Comparison of ENCODE assay signal across 8 cellular contexts in the genomic region with DNA sequence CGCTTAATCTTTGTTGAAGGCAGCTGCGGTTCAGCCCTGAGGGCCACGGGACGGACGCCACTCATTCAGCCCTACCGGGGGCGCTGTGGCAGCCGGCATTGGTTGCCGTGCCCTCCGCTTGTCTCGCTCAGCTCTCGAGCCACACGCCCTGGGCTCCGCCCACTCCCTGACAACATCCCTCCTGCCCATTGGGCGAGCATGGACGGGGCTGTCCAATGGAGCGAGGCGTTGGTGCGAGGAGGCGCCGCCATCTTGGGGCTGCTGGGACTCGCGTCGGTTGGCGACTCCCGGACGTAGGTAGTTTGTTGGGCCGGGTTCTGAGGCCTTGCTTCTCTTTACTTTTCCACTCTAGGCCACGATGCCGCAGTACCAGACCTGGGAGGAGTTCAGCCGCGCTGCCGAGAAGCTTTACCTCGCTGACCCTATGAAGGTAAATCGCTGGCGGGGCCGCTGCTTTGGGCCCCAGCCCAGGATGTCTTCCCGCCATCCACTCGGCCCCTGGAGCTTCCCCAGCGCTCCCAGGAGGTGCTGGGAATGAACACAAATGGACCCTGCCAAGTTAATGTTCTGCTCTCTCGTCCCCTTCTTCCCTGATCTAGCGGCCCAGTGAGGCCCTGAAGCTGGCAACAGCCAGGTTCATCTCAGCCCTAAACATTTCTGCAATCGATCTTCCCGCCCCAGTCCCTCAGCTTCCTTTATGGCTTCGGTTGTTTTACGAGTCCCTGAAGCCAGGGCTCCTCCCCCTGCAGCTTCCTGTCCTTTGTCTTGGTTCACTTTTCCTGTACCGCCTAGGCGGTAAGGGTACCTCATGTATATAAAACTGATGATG. TPM values are rescaled to one million over a fixed set of nuclear protein-coding genes. Genes with fewer than 3 reads are reported as not detected.
DNase-seq lines count a peak whose midpoint lies in the region; ATAC-seq and TF ChIP-seq lines count a peak whose summit lies in the region.

A gene with protein sequence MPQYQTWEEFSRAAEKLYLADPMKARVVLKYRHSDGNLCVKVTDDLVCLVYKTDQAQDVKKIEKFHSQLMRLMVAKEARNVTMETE (plus strand): TSS at position 244 of the 829 bp plus-strand sequence. CDS start 115 bp downstream, at position 359.

- 0% methylated on average over 44 of the region's 48 CpGs; no CpG with 5 or more reads in 1 of the 2 donors for WGBS in transverse colon (ENCODE audit: low coverage in 1 of 2), 2 donors

- H3K36me3 ChIP-seq in SU-DHL-6 (ENCODE audit: low read length) (peaks cover 3% of the 10 kb centered on the region; the same call in 1 of the 2 replicates), adipocyte (ENCODE audit: control insufficient read depth, insufficient read depth, low read length, severe bottlenecking) (no peaks in the 10 kb centered on the region), cardiac muscle cell (peaks cover 3% of the 10 kb centered on the region), parathyroid adenoma (ENCODE audit: control insufficient read depth, insufficient read depth, low read length) (no peaks in the 10 kb centered on the region), transverse colon (no peaks in the 10 kb centered on the region)

- TF ChIP-seq POLR2A in transverse colon (IDR thresholded peaks at IDR 0.05) = peak; percentile 92

- H3F3A ChIP-seq in SU-DHL-6 (ENCODE audit: insufficient read depth) = no peaks in the 10 kb centered on the region

- TF ChIP-seq CTCF in GM12873 (IDR thresholded peaks at IDR 0.05; ENCODE audit: insufficient read depth, low read depth, low read length, missing control alignments) (peak; percentile 91), SU-DHL-6 (IDR thresholded peaks at IDR 0.05; ENCODE audit: insufficient read depth, low read length, poor library complexity, severe bottlenecking) (peak; percentile 90), cardiac muscle cell (IDR thresholded peaks at IDR 0.05; ENCODE audit: low read depth, low read length) (peak; percentile 89), parathyroid adenoma (IDR thresholded peaks at IDR 0.05) (peak; percentile 69), transverse colon (IDR thresholded peaks at IDR 0.05) (peak; percentile 68 to 97 (median 88))

- in situ Hi-C loops in transverse colon (cut with MboI; ENCODE audit: low pct_ligation_motif_present in 1 of 4, low pct_unique_long_range_greater_than_20kb in 1 of 4, low sequenced_read_pairs in 3 of 4) = loop anchor here in 3 of 4 donors (10.0 to 25.0 kb wide), 3 partner anchors 135 to 293 kb away; a partner anchor contains a TSS

- ATAC-seq in HG02759 (IDR thresholded peaks at IDR 0.05; ENCODE audit: unreplicated experiment) = peak; percentile 99

- H3K4me2 ChIP-seq in SU-DHL-6 (ENCODE audit: low read depth, low read length, poor library complexity, severe bottlenecking) = peak within 1 kb of the TSS; percentile 93
- peak within 1 kb of the TSS; percentile 73 for H3K4me2 ChIP-seq in parathyroid adenoma (ENCODE audit: low read length)

- peak within 1 kb of the TSS; percentile 67 for H3K4me3 ChIP-seq in SU-DHL-6 (ENCODE audit: insufficient read depth, low read length, poor library complexity, severe bottlenecking)
- peak within 1 kb of the TSS; percentile 94 for H3K4me3 ChIP-seq in adipocyte (ENCODE audit: low read length)
- peak within 1 kb of the TSS; percentile 89 for H3K4me3 ChIP-seq in cardiac muscle cell
- peak within 1 kb of the TSS; percentile 93 for H3K4me3 ChIP-seq in parathyroid adenoma (ENCODE audit: low read depth, low read length)
- peak within 1 kb of the TSS; percentile 51 to 77 (median 74) for H3K4me3 ChIP-seq in transverse colon

- H3K27ac ChIP-seq in SU-DHL-6 (ENCODE audit: low read depth, low read length) = peak within 1 kb of the TSS; percentile 74
- H3K27ac ChIP-seq in cardiac muscle cell = peak within 1 kb of the TSS; percentile 97
- peak within 1 kb of the TSS; percentile 95 for H3K27ac ChIP-seq in parathyroid adenoma
- H3K27ac ChIP-seq in transverse colon = peak within 1 kb of the TSS; percentile 95 to 98 (median 97)

- no peaks in the 10 kb centered on the region for H3K27me3 ChIP-seq in SU-DHL-6 (ENCODE audit: low read length)
- no peaks in the 10 kb centered on the region for H3K27me3 ChIP-seq in adipocyte (replicated peaks; ENCODE audit: control insufficient read depth, insufficient read depth, low read length)
- no peaks in the 10 kb centered on the region for H3K27me3 ChIP-seq in cardiac muscle cell
- H3K27me3 ChIP-seq in parathyroid adenoma (ENCODE audit: control insufficient read depth, insufficient read depth, low read length) = no peaks in the 10 kb centered on the region
- no peaks in the 10 kb centered on the region for H3K27me3 ChIP-seq in transverse colon

- peaks cover 48% of the 10 kb centered on the region for H3K79me2 ChIP-seq in SU-DHL-6 (ENCODE audit: insufficient read depth, low read length)
- H3K79me2 ChIP-seq in parathyroid adenoma = peaks cover 21% of the 10 kb centered on the region

- peak within 1 kb of the TSS; percentile 74 for H3K9ac ChIP-seq in SU-DHL-6 (ENCODE audit: low read length)
- H3K9ac ChIP-seq in adipocyte (ENCODE audit: low read length) = peak within 1 kb of the TSS; percentile 96
- peak within 1 kb of the TSS; percentile 91 for H3K9ac ChIP-seq in parathyroid adenoma

- H2AFZ ChIP-seq in SU-DHL-6 (ENCODE audit: low read depth, low read length, severe bottlenecking) = peak within 1 kb of the TSS; percentile 94
- peak within 1 kb of the TSS; percentile 86 for H2AFZ ChIP-seq in parathyroid adenoma

- peak; percentile 99 for DNase-seq in NCI-H128 (lab: John Stamatoyannopoulos, UW; ENCODE audit: unreplicated experiment)
- peak; percentile 100 for DNase-seq in adipocyte (ENCODE audit: low read depth)
- peak; percentile 99 for DNase-seq in cardiac muscle cell (ENCODE audit: low read depth in 1 of 2, low spot score in 1 of 2)
- DNase-seq in transverse colon = peak; percentile 99

- intact Hi-C loops in transverse colon (cut with DNase I; ENCODE audit: low total_unique reads) = loop anchor here (5.0 to 10.0 kb wide), 5 partner anchors 35 to 223 kb away; a partner anchor contains a TSS

- H4K20me1 ChIP-seq in SU-DHL-6 (ENCODE audit: low read depth, low read length) = peaks cover 6% of the 10 kb centered on the region; the same call in 1 of the 2 replicates

- H3K4me1 ChIP-seq in adipocyte (ENCODE audit: control insufficient read depth, insufficient read depth, low read length) (peaks cover 35% of the 10 kb centered on the region), cardiac muscle cell (ENCODE audit: low read depth) (peaks cover 9% of the 10 kb centered on the region), parathyroid adenoma (no peaks in the 10 kb centered on the region), transverse colon (peaks cover 2 to 57% (median 42%) of the 10 kb centered on the region in 4 donors)

- no peak for TF ChIP-seq EP300 in transverse colon (IDR thresholded peaks at IDR 0.05; ENCODE audit: low read depth)

- H3K9me3 ChIP-seq in SU-DHL-6 (ENCODE audit: insufficient read depth, low read length) (no peaks in the 10 kb centered on the region), adipocyte (ENCODE audit: control insufficient read depth, low read length) (no peaks in the 10 kb centered on the region), cardiac muscle cell (ENCODE audit: low read depth) (no peaks in the 10 kb centered on the region), parathyroid adenoma (ENCODE audit: control insufficient read depth, low read length) (no peaks in the 10 kb centered on the region), transverse colon (no peaks in the 10 kb centered on the region)

- no peaks in the 10 kb centered on the region for H3K9me2 ChIP-seq in SU-DHL-6 (replicated peaks; ENCODE audit: insufficient read depth, low read length)

RNA-seq across cellular contexts. Expression of the gene that starts here (rescaled TPM):
- total RNA-seq in cardiac muscle cell = 167 and 241 TPM in 2 replicates
- polyA plus RNA-seq in cardiac muscle cell = 435 and 466 TPM in 2 replicates
- total RNA-seq in transverse colon = 100 to 1,000 TPM in 2 of 4 donors, 10 to 100 TPM in 2; 42.3 to 208 (median 117) TPM

Comparison
In these comparisons a context has a peak if more than half of its experiments do, and no peak if none do; other contexts are left out.
1. Peak in every context shown above with its lines: DNase-seq, ATAC-seq, H3K4me3 ChIP-seq and H3K27ac ChIP-seq.